8 cellular contexts compared by ENCODE assay signal in genomic region chr3:196502775-196503181, GRCh38. TPM values are rescaled to one million over a fixed set of nuclear protein-coding genes. Genes with fewer than 3 reads are reported as not detected.
DNase-seq lines count a peak whose midpoint lies in the region; ATAC-seq and TF ChIP-seq lines count a peak whose summit lies in the region.

No MANE protein-coding gene starts in this region.

- intact Hi-C loops in Calu3 (cut with micrococcal nuclease; ENCODE audit: unreplicated experiment) = loop anchor here (2.0 kb wide), 1 partner anchor 16 kb away; no protein-coding TSS in a partner anchor

- no peaks in the 10 kb centered on the region for H3K27me3 ChIP-seq in MM.1S (replicated peaks; ENCODE audit: insufficient read depth, low read length)

- H3K36me3 ChIP-seq in MM.1S (replicated peaks; ENCODE audit: insufficient read depth, low read length) = no peaks in the 10 kb centered on the region

- peak overlapping the region; percentile 94 for H3K4me3 ChIP-seq in MM.1S (ENCODE audit: low read length)

- H3K79me2 ChIP-seq in MM.1S (ENCODE audit: low read length) = peaks cover 55% of the 10 kb centered on the region

- H3K9me3 ChIP-seq in MM.1S (replicated peaks; ENCODE audit: insufficient read depth, low read length) = no peaks in the 10 kb centered on the region

- CTCF ChIA-PET in Calu3 (lab: Charles Lee) = interaction anchor here (0.7 kb wide), 1 partner anchor 644 kb away, joined by 3 read pairs; no protein-coding TSS in a partner anchor
- CTCF ChIA-PET in WTC11 (lab: Charles Lee) = interaction anchor here (1.0 kb wide), 1 partner anchor 20 kb away, joined by 3 read pairs; no protein-coding TSS in a partner anchor

- DNase-seq in Calu3 (peak; percentile 19), MM.1S (peak; percentile 75), WTC11 (ENCODE audit: low spot score) (no peak), caudate nucleus (lab: John Stamatoyannopoulos, UW) (peak in 26 of 61 donors; percentile 3 to 96 (median 24)), iris pigment epithelial cell (ENCODE audit: low read depth) (peak; percentile 94), smooth muscle cell of the brain vasculature (ENCODE audit: low read depth, low spot score) (peak; percentile 32), 8988T (no peak)

- ATAC-seq in GM21786 (IDR thresholded peaks at IDR 0.05; ENCODE audit: unreplicated experiment) = peak; percentile 2
- no peak for ATAC-seq in WTC11

- TSS peak; percentile 61 for BruUV-seq in Calu3 (replicated peaks; lab: Mats Ljungman, UMichigan)

- peak overlapping the region; percentile 43 for H2AFZ ChIP-seq in MM.1S (ENCODE audit: low read length)

- H3K27ac ChIP-seq in MM.1S (ENCODE audit: low read length) (peak overlapping the region; percentile 90), caudate nucleus (ENCODE audit: low read depth, low read length) (peak overlapping the region; percentile 67)

- no peak for TF ChIP-seq CTCF in Calu3 (IDR thresholded peaks at IDR 0.05; ENCODE audit: unreplicated experiment)
- peak; percentile 12; the same call in 1 of the 2 replicates for TF ChIP-seq CTCF in MM.1S (IDR thresholded peaks at IDR 0.05; ENCODE audit: low read length)
- TF ChIP-seq CTCF in WTC11 (IDR thresholded peaks at IDR 0.05) = no peak

- H3K36me3 Mint-ChIP-seq in Calu3 (ENCODE audit: insufficient read depth, unreplicated experiment) (peaks cover 53% of the 10 kb centered on the region), WTC11 (peaks cover 22% of the 10 kb centered on the region)

- peak overlapping the region; percentile 93 for H3K4me2 ChIP-seq in MM.1S (ENCODE audit: low read depth, low read length)

- H3K4me1 Mint-ChIP-seq in Calu3 (ENCODE audit: low read depth, unreplicated experiment) = peaks cover 18% of the 10 kb centered on the region
- H3K4me1 Mint-ChIP-seq in WTC11 = peaks cover 21% of the 10 kb centered on the region

- no peaks in the 10 kb centered on the region for H3K9me2 ChIP-seq in MM.1S (replicated peaks; ENCODE audit: insufficient read depth, low read length)

- H3K27me3 Mint-ChIP-seq in Calu3 (ENCODE audit: unreplicated experiment) (no peaks in the 10 kb centered on the region), WTC11 (ENCODE audit: low read depth) (no peaks in the 10 kb centered on the region)

- H4K20me1 ChIP-seq in MM.1S (ENCODE audit: insufficient read depth, low read length) = peaks cover 28% of the 10 kb centered on the region

- H3K27ac Mint-ChIP-seq in Calu3 (ENCODE audit: unreplicated experiment) (peak overlapping the region; percentile 99), WTC11 (peak overlapping the region; percentile 99)

- peak overlapping the region; percentile 87 for H3K9ac ChIP-seq in MM.1S (ENCODE audit: low read length)

- peaks cover 18% of the 10 kb centered on the region for H3K4me1 ChIP-seq in MM.1S (ENCODE audit: low read length)

- POLR2A ChIA-PET in WTC11 (lab: Charles Lee) = interaction anchor here (0.8 kb wide), 2 partner anchors 26 to 52 kb away, joined by 3 to 6 read pairs; no protein-coding TSS in a partner anchor

- peaks cover 38% of the 10 kb centered on the region for H3F3A ChIP-seq in MM.1S (ENCODE audit: insufficient read depth, low read length)

- peaks cover 2% of the 10 kb centered on the region for H3K9me3 Mint-ChIP-seq in Calu3 (ENCODE audit: low read depth, unreplicated experiment)
- H3K9me3 Mint-ChIP-seq in WTC11 = peaks cover 15% of the 10 kb centered on the region

- H3K4me3 Mint-ChIP-seq in Calu3 (ENCODE audit: low read depth, unreplicated experiment) (peak overlapping the region; percentile 98), WTC11 (peak overlapping the region; percentile 100)

TF ChIP-seq in WTC11, 78 proteins besides CTCF, POLR2A, EP300 and RAD21 (continues in another document):
- TF ChIP-seq ZMAT4 (CRISPR knock-in tag; IDR thresholded peaks at IDR 0.05) (no peak), GRHL2 (CRISPR knock-in tag; IDR thresholded peaks at IDR 0.05; ENCODE audit: insufficient replicate concordance, severe bottlenecking) (no peak), SMAD4 (CRISPR knock-in tag; IDR thresholded peaks at IDR 0.05) (no peak), OVOL2 (CRISPR knock-in tag; IDR thresholded peaks at IDR 0.05; ENCODE audit: borderline replicate concordance) (no peak), ZNF317 (CRISPR knock-in tag; IDR thresholded peaks at IDR 0.05; ENCODE audit: borderline replicate concordance, low read depth) (no peak), ARID4B (CRISPR knock-in tag; IDR thresholded peaks at IDR 0.05; ENCODE audit: borderline replicate concordance) (no peak), ESRRA (CRISPR knock-in tag; IDR thresholded peaks at IDR 0.05; ENCODE audit: borderline replicate concordance) (no peak)
- TF ChIP-seq, protein P1, sequence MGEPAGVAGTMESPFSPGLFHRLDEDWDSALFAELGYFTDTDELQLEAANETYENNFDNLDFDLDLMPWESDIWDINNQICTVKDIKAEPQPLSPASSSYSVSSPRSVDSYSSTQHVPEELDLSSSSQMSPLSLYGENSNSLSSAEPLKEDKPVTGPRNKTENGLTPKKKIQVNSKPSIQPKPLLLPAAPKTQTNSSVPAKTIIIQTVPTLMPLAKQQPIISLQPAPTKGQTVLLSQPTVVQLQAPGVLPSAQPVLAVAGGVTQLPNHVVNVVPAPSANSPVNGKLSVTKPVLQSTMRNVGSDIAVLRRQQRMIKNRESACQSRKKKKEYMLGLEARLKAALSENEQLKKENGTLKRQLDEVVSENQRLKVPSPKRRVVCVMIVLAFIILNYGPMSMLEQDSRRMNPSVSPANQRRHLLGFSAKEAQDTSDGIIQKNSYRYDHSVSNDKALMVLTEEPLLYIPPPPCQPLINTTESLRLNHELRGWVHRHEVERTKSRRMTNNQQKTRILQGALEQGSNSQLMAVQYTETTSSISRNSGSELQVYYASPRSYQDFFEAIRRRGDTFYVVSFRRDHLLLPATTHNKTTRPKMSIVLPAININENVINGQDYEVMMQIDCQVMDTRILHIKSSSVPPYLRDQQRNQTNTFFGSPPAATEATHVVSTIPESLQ (CRISPR knock-in tag; IDR thresholded peaks at IDR 0.05) = no peak
- TF ChIP-seq, protein P2, sequence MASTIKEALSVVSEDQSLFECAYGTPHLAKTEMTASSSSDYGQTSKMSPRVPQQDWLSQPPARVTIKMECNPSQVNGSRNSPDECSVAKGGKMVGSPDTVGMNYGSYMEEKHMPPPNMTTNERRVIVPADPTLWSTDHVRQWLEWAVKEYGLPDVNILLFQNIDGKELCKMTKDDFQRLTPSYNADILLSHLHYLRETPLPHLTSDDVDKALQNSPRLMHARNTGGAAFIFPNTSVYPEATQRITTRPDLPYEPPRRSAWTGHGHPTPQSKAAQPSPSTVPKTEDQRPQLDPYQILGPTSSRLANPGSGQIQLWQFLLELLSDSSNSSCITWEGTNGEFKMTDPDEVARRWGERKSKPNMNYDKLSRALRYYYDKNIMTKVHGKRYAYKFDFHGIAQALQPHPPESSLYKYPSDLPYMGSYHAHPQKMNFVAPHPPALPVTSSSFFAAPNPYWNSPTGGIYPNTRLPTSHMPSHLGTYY (CRISPR knock-in tag; IDR thresholded peaks at IDR 0.05) = no peak
- TF ChIP-seq, protein P3, sequence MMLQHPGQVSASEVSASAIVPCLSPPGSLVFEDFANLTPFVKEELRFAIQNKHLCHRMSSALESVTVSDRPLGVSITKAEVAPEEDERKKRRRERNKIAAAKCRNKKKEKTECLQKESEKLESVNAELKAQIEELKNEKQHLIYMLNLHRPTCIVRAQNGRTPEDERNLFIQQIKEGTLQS (CRISPR knock-in tag; conservative IDR thresholded peaks at IDR 0.05) = no peak

RNA-seq across cellular contexts. Expression of gene RNF168, which starts 0.8 kb away (rescaled TPM):
- total RNA-seq in Calu3 (2022) (26.4 and 29.2 TPM in 2 replicates), WTC11 (2021) (57.0 to 66.1 TPM (median 57.7 TPM) in 3 replicates)

RNA-seq across cellular contexts. Expression of gene SMCO1, which starts 12.4 kb away (rescaled TPM):
- total RNA-seq in Calu3 (2022) (not detected in 2 replicates), WTC11 (2021) (not detected in 3 replicates)

Comparison
In these comparisons a context has a peak if more than half of its experiments do, and no peak if none do; other contexts are left out.
1. DNase-seq: peak in Calu3 (single experiment), MM.1S (single experiment), iris pigment epithelial cell (single experiment) and smooth muscle cell of the brain vasculature (single experiment); none in WTC11 (single experiment) and 8988T (single experiment).